9 cellular contexts compared by ENCODE assay signal in the genomic region with DNA sequence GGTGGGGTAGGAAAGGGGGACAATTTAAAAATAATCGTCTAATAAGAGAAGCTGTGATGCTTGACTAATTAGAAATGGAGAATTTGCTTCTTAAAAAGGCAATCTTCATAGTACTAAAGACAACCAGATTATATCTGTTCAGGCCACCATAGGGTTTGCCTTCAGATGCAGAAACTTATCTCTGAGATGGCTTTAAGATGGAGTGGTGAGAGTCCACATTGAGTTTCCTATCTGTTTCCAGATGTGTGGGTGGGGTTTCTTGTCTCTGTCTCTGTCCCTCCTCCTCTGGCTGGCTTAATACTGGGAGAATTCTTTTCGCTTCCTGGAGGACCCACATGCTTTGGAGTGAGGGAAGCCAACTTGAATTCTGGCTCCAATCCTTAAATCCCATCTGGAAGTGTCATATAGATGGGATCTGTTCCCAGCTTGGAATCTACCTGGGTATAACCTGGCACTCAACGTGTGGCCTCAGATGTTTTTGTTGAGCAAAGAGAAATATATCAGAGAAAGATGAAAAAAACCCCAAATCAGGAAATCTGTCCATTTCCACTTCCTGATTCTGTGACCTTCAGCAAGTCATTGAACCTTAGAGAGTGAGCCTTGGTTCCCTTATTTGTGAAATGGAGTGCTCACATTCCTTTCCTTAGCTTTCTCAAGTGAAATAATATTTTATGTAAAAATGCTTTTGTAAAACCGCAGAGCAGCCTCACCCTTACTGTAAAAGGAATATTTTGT.
DNase-seq lines count a peak whose midpoint lies in the region; ATAC-seq and TF ChIP-seq lines count a peak whose summit lies in the region.
"Had no signal": no experiment of that assay in that cellular context is flagged by ENCODE, and none has a peak within 500 bp of the region (broad histone marks: within the 10 kb centered on the region; RNA-seq: fewer than 3 reads in every experiment).

No MANE protein-coding gene starts in this region.

- DNase-seq in CD8-positive, alpha-beta memory T cell: no peak
- no peak for DNase-seq in WTC11 (ENCODE audit: low spot score)
- no peak for DNase-seq in mucosa of descending colon
- DNase-seq in activated effector memory CD4-positive, alpha-beta T cell treated with Interleukin-2 at 50 U/mL for 16 hours: no peak
- no peak for DNase-seq in breast epithelium (ENCODE audit: low spot score in 2 of 2)
- DNase-seq in NCI-H510A treated with DMSO at 0.1 percent for 48 hours (lab: John Stamatoyannopoulos, UW): no peak
- no peak for DNase-seq in SW 1271 (lab: John Stamatoyannopoulos, UW)
- DNase-seq: dermis blood vessel endothelial cell had no signal

- no peaks in the 10 kb centered on the region for H3K9me3 ChIP-seq in CD8-positive, alpha-beta memory T cell (ENCODE audit: low read length)
- H3K9me3 ChIP-seq in KOPT-K1 (ENCODE audit: insufficient read depth, low read length, poor library complexity, severe bottlenecking) (no peaks in the 10 kb centered on the region), mucosa of descending colon (no peaks in the 10 kb centered on the region), breast epithelium (no peaks in the 10 kb centered on the region)

- CTCF ChIA-PET in CD8-positive, alpha-beta memory T cell (lab: Charles Lee): interaction anchor here (1.7 kb wide), 1 partner anchor 66 kb away, joined by 5 read pairs; a partner anchor contains a TSS
- CTCF ChIA-PET in WTC11 (lab: Charles Lee): interaction anchor here (0.7 kb wide), 2 partner anchors 12 to 20 kb away, joined by 3 to 4 read pairs; no protein-coding TSS in a partner anchor

- H3K4me3 ChIP-seq in CD8-positive, alpha-beta memory T cell (ENCODE audit: low read length): no peak overlapping the region
- H3K4me3 ChIP-seq in mucosa of descending colon (no peak overlapping the region), breast epithelium (no peak overlapping the region)

- TF ChIP-seq POLR2A in breast epithelium (IDR thresholded peaks at IDR 0.05): no peak

- H3K9me3 Mint-ChIP-seq in CD8-positive, alpha-beta memory T cell: no peaks in the 10 kb centered on the region
- peaks cover 6% of the 10 kb centered on the region for H3K9me3 Mint-ChIP-seq in WTC11

- H3K27ac Mint-ChIP-seq in CD8-positive, alpha-beta memory T cell: peak overlapping the region; percentile 6 to 80 (median 64)
- H3K27ac Mint-ChIP-seq in WTC11: 0 out of 2 replicates have a peak overlapping the region, but pooled peaks have one; percentile 49

- peaks cover 1 to 6% (median 5%) of the 10 kb centered on the region in 3 donors for H3K36me3 Mint-ChIP-seq in CD8-positive, alpha-beta memory T cell
- H3K36me3 Mint-ChIP-seq in WTC11: peaks cover 4% of the 10 kb centered on the region

- H3K27me3 Mint-ChIP-seq in CD8-positive, alpha-beta memory T cell: no peaks in the 10 kb centered on the region
- H3K27me3 Mint-ChIP-seq in WTC11 (ENCODE audit: low read depth): no peaks in the 10 kb centered on the region

- intact Hi-C loops in mucosa of descending colon (cut with DNase I, micrococcal nuclease) (no loop called here), breast epithelium (cut with DNase I; ENCODE audit: low total_unique reads) (no loop called here)

- H3K27me3 ChIP-seq in CD8-positive, alpha-beta memory T cell (ENCODE audit: insufficient read depth, low read length, poor library complexity, severe bottlenecking): no peaks in the 10 kb centered on the region
- no peaks in the 10 kb centered on the region for H3K27me3 ChIP-seq in breast epithelium

- peak overlapping the region in 5 of 7 donors; percentile 20 to 56 (median 42) for H3K4me3 Mint-ChIP-seq in CD8-positive, alpha-beta memory T cell
- no peak overlapping the region for H3K4me3 Mint-ChIP-seq in WTC11

- H3K27ac ChIP-seq in CD8-positive, alpha-beta memory T cell (ENCODE audit: low read depth, low read length): peak overlapping the region; percentile 10
- H3K27ac ChIP-seq in KOPT-K1 (ENCODE audit: low read depth, low read length, poor library complexity, severe bottlenecking) (peak overlapping the region; percentile 40), breast epithelium (no peak overlapping the region)

- peaks cover 87 to 100% (median 97%) of the 10 kb centered on the region in 3 donors for H3K4me1 Mint-ChIP-seq in CD8-positive, alpha-beta memory T cell
- H3K4me1 Mint-ChIP-seq in WTC11: peaks cover 81% of the 10 kb centered on the region

- H3K36me3 ChIP-seq in CD8-positive, alpha-beta memory T cell (ENCODE audit: insufficient read depth, low read length): no peaks in the 10 kb centered on the region
- H3K36me3 ChIP-seq in KOPT-K1 (ENCODE audit: insufficient read depth, low read length) (peaks cover 39% of the 10 kb centered on the region), mucosa of descending colon (ENCODE audit: low read depth) (no peaks in the 10 kb centered on the region), breast epithelium (no peaks in the 10 kb centered on the region)

- H3K4me1 ChIP-seq in CD8-positive, alpha-beta memory T cell (ENCODE audit: insufficient read depth, low read length): peaks cover 50% of the 10 kb centered on the region
- H3K4me1 ChIP-seq in mucosa of descending colon (ENCODE audit: low read depth) (no peaks in the 10 kb centered on the region), breast epithelium (no peaks in the 10 kb centered on the region)

- POLR2A ChIA-PET in CD8-positive, alpha-beta memory T cell (lab: Charles Lee): no interaction called here
- POLR2A ChIA-PET in WTC11 (lab: Charles Lee): no interaction called here

- TF ChIP-seq CTCF in WTC11 (IDR thresholded peaks at IDR 0.05) (no peak), mucosa of descending colon (IDR thresholded peaks at IDR 0.05) (no peak), breast epithelium (IDR thresholded peaks at IDR 0.05) (no peak)

- no peak for ATAC-seq in WTC11
- ATAC-seq in mucosa of descending colon: peak; percentile 39

TF ChIP-seq in WTC11, 78 proteins besides CTCF, POLR2A, EP300 and RAD21:
- TF ChIP-seq, protein P1, sequence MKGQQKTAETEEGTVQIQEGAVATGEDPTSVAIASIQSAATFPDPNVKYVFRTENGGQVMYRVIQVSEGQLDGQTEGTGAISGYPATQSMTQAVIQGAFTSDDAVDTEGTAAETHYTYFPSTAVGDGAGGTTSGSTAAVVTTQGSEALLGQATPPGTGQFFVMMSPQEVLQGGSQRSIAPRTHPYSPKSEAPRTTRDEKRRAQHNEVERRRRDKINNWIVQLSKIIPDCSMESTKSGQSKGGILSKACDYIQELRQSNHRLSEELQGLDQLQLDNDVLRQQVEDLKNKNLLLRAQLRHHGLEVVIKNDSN (CRISPR knock-in tag; IDR thresholded peaks at IDR 0.05): no peak
- TF ChIP-seq, protein P2, sequence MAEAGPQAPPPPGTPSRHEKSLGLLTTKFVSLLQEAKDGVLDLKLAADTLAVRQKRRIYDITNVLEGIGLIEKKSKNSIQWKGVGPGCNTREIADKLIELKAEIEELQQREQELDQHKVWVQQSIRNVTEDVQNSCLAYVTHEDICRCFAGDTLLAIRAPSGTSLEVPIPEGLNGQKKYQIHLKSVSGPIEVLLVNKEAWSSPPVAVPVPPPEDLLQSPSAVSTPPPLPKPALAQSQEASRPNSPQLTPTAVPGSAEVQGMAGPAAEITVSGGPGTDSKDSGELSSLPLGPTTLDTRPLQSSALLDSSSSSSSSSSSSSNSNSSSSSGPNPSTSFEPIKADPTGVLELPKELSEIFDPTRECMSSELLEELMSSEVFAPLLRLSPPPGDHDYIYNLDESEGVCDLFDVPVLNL (CRISPR knock-in tag; IDR thresholded peaks at IDR 0.05; ENCODE audit: borderline replicate concordance, low read depth): no peak
- TF ChIP-seq ZNF219 (CRISPR knock-in tag; IDR thresholded peaks at IDR 0.05; ENCODE audit: borderline replicate concordance) (no peak), SOX15 (CRISPR knock-in tag; IDR thresholded peaks at IDR 0.05) (no peak)
TF ChIP-seq in WTC11: peak in this region for 0.

Comparison
In these comparisons a context has a peak if more than half of its experiments do, and no peak if none do; other contexts are left out.
1. H3K27ac ChIP-seq: peak in CD8-positive, alpha-beta memory T cell (single experiment) and KOPT-K1 (single experiment); none in breast epithelium (0 of 2).